8 cellular contexts compared by ENCODE assay signal in genomic region chr6:144264270-144265060, GRCh38. TPM values are rescaled to one million over a fixed set of nuclear protein-coding genes. Genes with fewer than 3 reads are reported as not detected.
DNase-seq lines count a peak whose midpoint lies in the region; ATAC-seq and TF ChIP-seq lines count a peak whose summit lies in the region.

No MANE protein-coding gene starts in this region.

- peaks cover 3% of the 10 kb centered on the region for H3K4me1 ChIP-seq in ovary (ENCODE audit: insufficient read depth)

- peak; percentile 96 for DNase-seq in Daoy (ENCODE audit: low read depth)
- DNase-seq in SK-MEL-5 (ENCODE audit: low read depth, low spot score) = peak; percentile 65
- peak; percentile 95 for DNase-seq in fibroblast of the aortic adventitia (ENCODE audit: low read depth)
- DNase-seq in ovary = peak; percentile 25 to 45 (median 43)
- no peak for DNase-seq in effector memory CD8-positive, alpha-beta T cell
- DNase-seq in DMS53 (lab: John Stamatoyannopoulos, UW) = no peak
- DNase-seq in pons (ENCODE audit: low spot score) = no peak

- in situ Hi-C loops in SK-MEL-5 (cut with HindIII; ENCODE audit: low pct_unique_long_range_greater_than_20kb, low sequenced_read_pairs) = no loop called here

- no peaks in the 10 kb centered on the region for H3K27me3 Mint-ChIP-seq in effector memory CD8-positive, alpha-beta T cell

- intact Hi-C loops in ovary (cut with DNase I) = no loop called here

- ATAC-seq in GM21515 (IDR thresholded peaks at IDR 0.05; ENCODE audit: unreplicated experiment) = no peak
- no peak for ATAC-seq in effector memory CD8-positive, alpha-beta T cell (replicated peaks)

- H3K27ac ChIP-seq in ovary = peak overlapping the region in 1 of 2 donors; percentile 34

- no peak for TF ChIP-seq EP300 in ovary (IDR thresholded peaks at IDR 0.05)

- peak overlapping the region in 1 of 2 donors; percentile 26 for H3K27ac Mint-ChIP-seq in effector memory CD8-positive, alpha-beta T cell

- no peaks in the 10 kb centered on the region for H3K27me3 ChIP-seq in ovary

- TF ChIP-seq POLR2A in ovary (IDR thresholded peaks at IDR 0.05) = no peak

- H3K36me3 ChIP-seq in ovary = no peaks in the 10 kb centered on the region

- no peaks in the 10 kb centered on the region for H3K9me3 ChIP-seq in ovary

- TF ChIP-seq CTCF in fibroblast of the aortic adventitia (IDR thresholded peaks at IDR 0.05; ENCODE audit: insufficient read depth, low read length) (no peak), ovary (IDR thresholded peaks at IDR 0.05) (no peak)

- H3K36me3 Mint-ChIP-seq in effector memory CD8-positive, alpha-beta T cell (ENCODE audit: insufficient read depth) = peaks cover 3% of the 10 kb centered on the region

- H3K4me3 ChIP-seq in fibroblast of the aortic adventitia (ENCODE audit: low read depth, low read length) = no peak overlapping the region
- H3K4me3 ChIP-seq in ovary = no peak overlapping the region

- no peaks in the 10 kb centered on the region for H3K9me3 Mint-ChIP-seq in effector memory CD8-positive, alpha-beta T cell

- WGBS in ovary, 3 donors = 7 to 25% (median 23%) methylated on average over 7 of the region's 7 CpGs

- no peak overlapping the region for H3K4me3 Mint-ChIP-seq in effector memory CD8-positive, alpha-beta T cell

- peaks cover 0 to 2% of the 10 kb centered on the region in 2 donors for H3K4me1 Mint-ChIP-seq in effector memory CD8-positive, alpha-beta T cell (ENCODE audit: low read depth in 2 of 2)

RNA-seq across cellular contexts. Expression of gene UTRN, which starts 20.7 kb away (rescaled TPM):
- 26.9 and 34.1 TPM in 2 replicates for total RNA-seq in Daoy (2014; rRNA removed; shearing (Covaris generic))
- total RNA-seq in SK-MEL-5 (2014; rRNA removed; shearing (Covaris generic)) = 19.4 and 25.5 TPM in 2 replicates
- polyA plus RNA-seq in SK-MEL-5 (2015; cell fraction: cytosol; rRNA removed) = 10.3 and 21.9 TPM in 2 replicates
- 8.6 and 8.7 TPM in 2 replicates for polyA plus RNA-seq in SK-MEL-5 (2015; cell fraction: nucleus; rRNA removed)
- total RNA-seq in fibroblast of the aortic adventitia (ENCODE audit: low replicate concordance) (211 and 281 TPM in 2 replicates), ovary (100 to 1,000 TPM; 105 to 155 (median 132) TPM)
- 10 to 100 TPM; 27.6 to 63.0 TPM for polyA plus RNA-seq in ovary

Comparison
In these comparisons a context has a peak if more than half of its experiments do, and no peak if none do; other contexts are left out.
1. DNase-seq: peak in Daoy (single experiment), SK-MEL-5 (single experiment), fibroblast of the aortic adventitia (single experiment) and ovary (5 of 5); none in effector memory CD8-positive, alpha-beta T cell (0 of 3), DMS53 (single experiment) and pons (single experiment).